25 cellular contexts compared by ENCODE assay signal in the genomic region with DNA sequence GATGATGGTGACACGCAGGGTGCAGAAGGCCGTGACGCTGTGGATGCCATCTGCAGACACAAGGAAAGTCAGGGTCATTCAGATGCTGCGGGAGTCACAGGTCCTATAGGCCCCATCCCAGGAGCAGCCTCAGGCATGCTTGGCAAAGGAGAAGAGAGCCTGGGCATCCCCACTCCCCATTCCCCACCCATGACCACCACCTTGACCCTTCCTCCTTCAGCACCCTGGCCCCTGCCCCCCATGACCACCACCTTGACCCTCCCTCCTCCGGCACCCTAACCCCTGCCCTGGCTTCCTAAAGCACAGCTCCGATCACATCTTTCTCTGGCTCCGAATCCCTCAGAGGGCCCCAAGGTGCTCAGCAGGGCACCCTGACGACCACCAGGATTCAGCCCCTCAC.
"Had no signal": no experiment of that assay in that cellular context is flagged by ENCODE, and none has a peak within 500 bp of the region (broad histone marks: within the 10 kb centered on the region; RNA-seq: fewer than 3 reads in every experiment).

No MANE protein-coding gene starts in this region.

- H3K9me3 Mint-ChIP-seq: dendritic cell treated with granulocyte-macrophage colony-stimulating factor and Interleukin-4, amounts not matched to agents 40 ng/mL and 50 ng/mL, for 4 days; natural killer cell; stimulated activated effector memory CD8-positive, alpha-beta T cell treated with anti-CD3 and anti-CD28 coated beads, Interleukin-12 subunit alpha, Interleukin-12 subunit beta, amount 100 ng/mL, for 72 hours; type B pancreatic cell had no signal

- H3K4me1 Mint-ChIP-seq: natural killer cell; stimulated activated effector memory CD8-positive, alpha-beta T cell treated with anti-CD3 and anti-CD28 coated beads, Interleukin-12 subunit alpha, Interleukin-12 subunit beta, amount 100 ng/mL, for 72 hours had no signal

- H2AFZ ChIP-seq: neural progenitor cell had no signal

- H3K36me3 ChIP-seq: gastrocnemius medialis, left ventricle myocardium inferior, lower lobe of right lung, neural progenitor cell, prostate gland, sigmoid colon, tibial artery had no signal

- H3K9me3 ChIP-seq: gastrocnemius medialis, left ventricle myocardium inferior, lower lobe of right lung, prostate gland, sigmoid colon, testis, tibial artery had no signal

- ATAC-seq: gastrocnemius medialis; left colon; stimulated activated effector memory CD8-positive, alpha-beta T cell treated with anti-CD3 and anti-CD28 coated beads, Interleukin-12 subunit alpha, Interleukin-12 subunit beta, amount 100 ng/mL, for 72 hours; stimulated activated naive CD8-positive, alpha-beta T cell treated with anti-CD3 and anti-CD28 coated beads, Interleukin-15, Interleukin-2, amounts not matched to agents 100 U/mL and 50 U/mL, for 24 hours had no signal

- H3K4me1 ChIP-seq: gastrocnemius medialis, neural progenitor cell, prostate gland, sigmoid colon, testis, tibial artery had no signal

- H3K9ac ChIP-seq: neural progenitor cell had no signal

- H3K27ac Mint-ChIP-seq: dendritic cell treated with granulocyte-macrophage colony-stimulating factor and Interleukin-4, amounts not matched to agents 40 ng/mL and 50 ng/mL, for 4 days; endodermal cell; natural killer cell; stimulated activated effector memory CD8-positive, alpha-beta T cell treated with anti-CD3 and anti-CD28 coated beads, Interleukin-12 subunit alpha, Interleukin-12 subunit beta, amount 100 ng/mL, for 72 hours had no signal

- H3K4me3 Mint-ChIP-seq: dendritic cell treated with granulocyte-macrophage colony-stimulating factor and Interleukin-4, amounts not matched to agents 40 ng/mL and 50 ng/mL, for 4 days; endodermal cell; natural killer cell; neural progenitor cell; stimulated activated effector memory CD8-positive, alpha-beta T cell treated with anti-CD3 and anti-CD28 coated beads, Interleukin-12 subunit alpha, Interleukin-12 subunit beta, amount 100 ng/mL, for 72 hours had no signal

- H3K36me3 Mint-ChIP-seq: natural killer cell; stimulated activated effector memory CD8-positive, alpha-beta T cell treated with anti-CD3 and anti-CD28 coated beads, Interleukin-12 subunit alpha, Interleukin-12 subunit beta, amount 100 ng/mL, for 72 hours had no signal

- H3K4me3 ChIP-seq: gastrocnemius medialis, left ventricle myocardium inferior, lower lobe of right lung, neural progenitor cell, prostate gland, sigmoid colon, testis, tibial artery had no signal

- H3K27ac ChIP-seq: epithelial cell of prostate, gastrocnemius medialis, left ventricle myocardium inferior, lower lobe of right lung, neural progenitor cell, prostate gland, sigmoid colon, testis, tibial artery had no signal

- DNase-seq: effector CD8-positive, alpha-beta T cell; foreskin fibroblast; gastrocnemius medialis; head of caudate nucleus; left colon; left ventricle myocardium inferior; natural killer cell; nucleus accumbens; right cardiac atrium; sigmoid colon; stimulated activated CD4-positive, alpha-beta T cell treated with anti-CD3 and anti-CD28 coated beads, Interleukin-2, amount 100 ng/mL, for 24 hours; stimulated activated CD4-positive, alpha-beta T cell treated with anti-CD3 and anti-CD28 coated beads, Interleukin-4, amount 100 ng/mL, for 24 hours; stimulated activated naive CD8-positive, alpha-beta T cell treated with anti-CD3 and anti-CD28 coated beads, Interleukin-15, Interleukin-2, amounts not matched to agents 100 U/mL and 50 U/mL, for 24 hours; substantia nigra; testis; tibial artery had no signal

- H3K4me2 ChIP-seq: neural progenitor cell had no signal

- FAIRE-seq: colon had no signal

- H3K27me3 ChIP-seq: neural progenitor cell, testis had no signal
